Comparison of ENCODE assay signal across 21 cellular contexts in genomic region chr3:33173672-33174071, GRCh38. TPM values are rescaled to one million over a fixed set of nuclear protein-coding genes. Genes with fewer than 3 reads are reported as not detected.
"Had no signal": no experiment of that assay in that cellular context is flagged by ENCODE, and none has a peak within 500 bp of the region (broad histone marks: within the 10 kb centered on the region; RNA-seq: fewer than 3 reads in every experiment).

No MANE protein-coding gene starts in this region.

- ATAC-seq: activated CD4-positive, CD25-positive, alpha-beta regulatory T cell treated with anti-CD3 and anti-CD28 coated beads, Interleukin-2, amount 50 U/mL, for 24 hours; activated CD8-positive, alpha-beta T cell treated with anti-CD3 and anti-CD28 coated beads, Interleukin-2, amount 10 ng/mL, durations not matched to agents 7 days and 5 days; Panc1; SK-N-SH treated with all-trans-retinoic acid at 6 μM for 48 hours had no signal

- H3K27me3 ChIP-seq: adrenal gland, brain microvascular endothelial cell, cardiac muscle cell, SJSA1 had no signal

- H3K27ac Mint-ChIP-seq: activated CD8-positive, alpha-beta T cell treated with anti-CD3 and anti-CD28 coated beads, Interleukin-2, amount 10 ng/mL, durations not matched to agents 7 days and 5 days; activated naive CD8-positive, alpha-beta T cell treated with anti-CD3 and anti-CD28 coated beads, Interleukin-2, amount 10 ng/mL, durations not matched to agents 7 days and 5 days; T-helper 1 cell treated with Interleukin-12 subunit alpha and Interleukin-12 subunit beta and Interleukin-4 antibody, amounts not matched to agents 30 μg/mL and 1 μg/mL, for 36 hours had no signal

- H3K9ac ChIP-seq: KMS-11 had no signal

- H3K4me2 ChIP-seq: KMS-11 had no signal

- H3K4me3 ChIP-seq: adrenal gland, cardiac muscle cell, SJSA1 had no signal

- H3K4me3 Mint-ChIP-seq: activated CD8-positive, alpha-beta T cell treated with anti-CD3 and anti-CD28 coated beads, Interleukin-2, amount 10 ng/mL, durations not matched to agents 7 days and 5 days; activated naive CD8-positive, alpha-beta T cell treated with anti-CD3 and anti-CD28 coated beads, Interleukin-2, amount 10 ng/mL, durations not matched to agents 7 days and 5 days; T-helper 1 cell treated with Interleukin-12 subunit alpha and Interleukin-12 subunit beta and Interleukin-4 antibody, amounts not matched to agents 30 μg/mL and 1 μg/mL, for 36 hours had no signal

- H3K27ac ChIP-seq: adrenal gland, brain microvascular endothelial cell, cardiac muscle cell, KMS-11, SJSA1 had no signal

- DNase-seq: activated CD4-positive, alpha-beta T cell treated with anti-CD3 and anti-CD28 coated beads for 48 hours; activated CD4-positive, alpha-beta T cell treated with anti-CD3 and anti-CD28 coated beads, Interleukin-2, amount 50 U/mL, for 4 hours; activated CD8-positive, alpha-beta memory T cell treated with anti-CD3 and anti-CD28 coated beads, Interleukin-2, amount 50 U/mL, for 48 hours; activated CD8-positive, alpha-beta T cell treated with anti-CD3 and anti-CD28 coated beads, Interleukin-2, amount 10 ng/mL, durations not matched to agents 7 days and 5 days; activated naive CD4-positive, alpha-beta T cell treated with anti-CD3 and anti-CD28 coated beads, Interleukin-2, amount 50 U/mL, for 16 hours; activated naive CD8-positive, alpha-beta T cell treated with anti-CD3 and anti-CD28 coated beads, Interleukin-2, amount 10 ng/mL, durations not matched to agents 7 days and 5 days; activated T-cell treated with anti-CD3 and anti-CD28 coated beads, Interleukin-2, amount 50 U/mL, for 1 hour; adrenal gland; brain microvascular endothelial cell; NCI-H1694 treated with DMSO at 0.1 percent for 48 hours; NCI-H526 treated with DMSO at 0.1 percent for 48 hours; NK-92 treated with Interleukin-12 subunit alpha and Interleukin-12 subunit beta, amount 100 ng/mL, for 24 hours; OCI-M1; RPMI8226 had no signal

- H3K4me1 ChIP-seq: adrenal gland had no signal

- H3K9me3 ChIP-seq: adrenal gland, SJSA1 had no signal

RNA-seq across cellular contexts. Expression of gene SUSD5, which starts 44.9 kb away (rescaled TPM):
- total RNA-seq: activated CD8-positive, alpha-beta T cell treated with anti-CD3 and anti-CD28 coated beads, Interleukin-2, amount 10 ng/mL, durations not matched to agents 7 days and 5 days; activated naive CD8-positive, alpha-beta T cell treated with anti-CD3 and anti-CD28 coated beads, Interleukin-2, amount 10 ng/mL, durations not matched to agents 7 days and 5 days had no signal
